In the genomic region with DNA sequence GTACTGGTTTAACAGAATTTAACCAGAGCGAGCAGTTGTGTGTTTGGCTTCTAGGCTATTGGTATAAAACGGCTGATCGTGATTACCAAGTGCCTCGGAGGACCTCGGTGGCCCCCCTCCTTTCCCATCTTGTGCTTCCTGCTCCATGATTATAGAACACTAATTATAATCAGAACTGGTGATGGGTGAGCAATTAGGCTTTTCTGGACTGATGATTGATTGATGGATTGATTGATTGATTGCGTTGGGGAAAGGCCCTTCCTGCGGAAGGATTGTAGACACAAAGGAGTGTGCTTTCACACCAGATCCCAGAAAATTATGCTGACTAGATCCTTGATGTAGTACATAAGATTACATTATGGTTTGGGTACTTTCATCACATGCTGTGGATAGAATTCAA, we compare ENCODE assay signal across 18 cellular contexts.
"Had no signal": no experiment of that assay in that cellular context is flagged by ENCODE, and none has a peak within 500 bp of the region (broad histone marks: within the 10 kb centered on the region; RNA-seq: fewer than 3 reads in every experiment).

No MANE protein-coding gene starts in this region.

- H3K4me3 ChIP-seq: coronary artery, left lung, psoas muscle, upper lobe of left lung had no signal

- H3K36me3 ChIP-seq: left lung, upper lobe of left lung had no signal

- H3K27ac Mint-ChIP-seq: activated CD4-positive, alpha-beta memory T cell treated with anti-CD3 and anti-CD28 coated beads, Interleukin-2, amount 10 ng/mL, durations not matched to agents 7 days and 5 days; activated naive CD4-positive, alpha-beta T cell treated with anti-CD3 and anti-CD28 coated beads for 36 hours; activated naive CD8-positive, alpha-beta T cell treated with anti-CD3 and anti-CD28 coated beads, Interleukin-2, amount 10 ng/mL, durations not matched to agents 7 days and 5 days; activated T-cell treated with anti-CD3 and anti-CD28 coated beads, Interleukin-2, amount 50 U/mL, for 72 hours; naive thymus-derived CD4-positive, alpha-beta T cell had no signal

- DNase-seq: activated CD4-positive, alpha-beta memory T cell treated with anti-CD3 and anti-CD28 coated beads, Interleukin-2, amount 10 ng/mL, durations not matched to agents 7 days and 5 days; activated CD4-positive, alpha-beta T cell treated with anti-CD3 and anti-CD28 coated beads for 48 hours; activated effector memory CD4-positive, alpha-beta T cell treated with Interleukin-2 at 50 U/mL for 16 hours; activated naive CD4-positive, alpha-beta T cell treated with anti-CD3 and anti-CD28 coated beads for 36 hours; activated naive CD8-positive, alpha-beta T cell treated with anti-CD3 and anti-CD28 coated beads, Interleukin-2, amount 10 ng/mL, durations not matched to agents 7 days and 5 days; activated T-cell treated with anti-CD3 and anti-CD28 coated beads, Interleukin-2, amount 50 U/mL, for 72 hours; amniotic stem cell; left lung; naive thymus-derived CD4-positive, alpha-beta T cell; psoas muscle; stimulated activated CD4-positive, alpha-beta T cell treated with anti-CD3 and anti-CD28 coated beads, Interleukin-12 subunit alpha, Interleukin-12 subunit beta, amount 100 ng/mL, for 4 hours; stimulated activated CD4-positive, alpha-beta T cell treated with anti-CD3 and anti-CD28 coated beads, Interleukin-4, amount 100 ng/mL, for 4 hours; stimulated activated naive CD8-positive, alpha-beta T cell treated with anti-CD3 and anti-CD28 coated beads, Interleukin-15, Interleukin-2, amounts not matched to agents 100 U/mL and 50 U/mL, for 24 hours; T1000; upper lobe of left lung had no signal

- ATAC-seq: activated T-cell treated with anti-CD3 and anti-CD28 coated beads, Interleukin-2, amount 50 U/mL, for 72 hours; left lung; naive thymus-derived CD4-positive, alpha-beta T cell; psoas muscle; right cardiac atrium; stimulated activated naive CD8-positive, alpha-beta T cell treated with anti-CD3 and anti-CD28 coated beads, Interleukin-15, Interleukin-2, amounts not matched to agents 100 U/mL and 50 U/mL, for 24 hours had no signal

- FAIRE-seq: endometrium had no signal

- H3K4me3 Mint-ChIP-seq: activated CD4-positive, alpha-beta memory T cell treated with anti-CD3 and anti-CD28 coated beads, Interleukin-2, amount 10 ng/mL, durations not matched to agents 7 days and 5 days; activated naive CD4-positive, alpha-beta T cell treated with anti-CD3 and anti-CD28 coated beads for 36 hours; activated naive CD8-positive, alpha-beta T cell treated with anti-CD3 and anti-CD28 coated beads, Interleukin-2, amount 10 ng/mL, durations not matched to agents 7 days and 5 days; activated T-cell treated with anti-CD3 and anti-CD28 coated beads, Interleukin-2, amount 50 U/mL, for 72 hours had no signal

- H3K27ac ChIP-seq: coronary artery, left lung, psoas muscle, upper lobe of left lung had no signal

- H3K36me3 Mint-ChIP-seq: activated naive CD8-positive, alpha-beta T cell treated with anti-CD3 and anti-CD28 coated beads, Interleukin-2, amount 10 ng/mL, durations not matched to agents 7 days and 5 days had no signal

- H3K27me3 ChIP-seq: left lung, upper lobe of left lung had no signal

- H3K9me3 ChIP-seq: left lung, psoas muscle, upper lobe of left lung had no signal
